ENCODE assay signal across 34 cellular contexts in genomic region chr11:64681171-64681570, GRCh38. TPM values are rescaled to one million over a fixed set of nuclear protein-coding genes. Genes with fewer than 3 reads are reported as not detected.
"Had no signal": no experiment of that assay in that cellular context is flagged by ENCODE, and none has a peak within 500 bp of the region (broad histone marks: within the 10 kb centered on the region; RNA-seq: fewer than 3 reads in every experiment).

No MANE protein-coding gene starts in this region.

- FAIRE-seq: astrocyte, bronchial epithelial cell had no signal

- H3K36me3 ChIP-seq: adrenal gland, ascending aorta, brain microvascular endothelial cell, breast epithelium, cardiac muscle cell had no signal

- H3K27ac ChIP-seq: adrenal gland, ascending aorta, body of pancreas, brain microvascular endothelial cell, breast epithelium, cardiac muscle cell had no signal

- H3K4me3 ChIP-seq: adrenal gland, ascending aorta, body of pancreas, breast epithelium, cardiac muscle cell had no signal

- H3K27me3 ChIP-seq: adrenal gland, ascending aorta, body of pancreas, breast epithelium had no signal

- H3K4me1 ChIP-seq: adrenal gland, ascending aorta, body of pancreas, breast epithelium had no signal

- ATAC-seq: activated naive CD4-positive, alpha-beta T cell treated with anti-CD3 and anti-CD28 coated beads, Interleukin-2, amount 50 U/mL, for 72 hours; activated naive CD8-positive, alpha-beta T cell treated with anti-CD3 and anti-CD28 coated beads, Interleukin-2, amount 50 U/mL, for 24 hours; activated T-cell treated with anti-CD3 and anti-CD28 coated beads, Interleukin-2, amount 50 U/mL, for 4 hours; activated T-cell treated with anti-CD3 and anti-CD28 coated beads, Interleukin-2, amount 50 U/mL, for 72 hours; activated T-helper 17 cell treated with anti-CD3 and anti-CD28 coated beads, Interleukin-2, amount 50 U/mL, for 72 hours; body of pancreas had no signal

- DNase-seq: activated effector memory CD4-positive, alpha-beta T cell treated with anti-CD3 and anti-CD28 coated beads, Interleukin-2, amount 50 U/mL, for 16 hours; activated effector memory CD4-positive, alpha-beta T cell treated with Interleukin-2 at 50 U/mL for 16 hours; activated gamma-delta T cell; activated gamma-delta T cell treated with Interleukin-2 at 50 U/mL for 16 hours; activated naive CD4-positive, alpha-beta T cell; activated naive CD4-positive, alpha-beta T cell treated with anti-CD3 and anti-CD28 coated beads for 36 hours; activated naive CD4-positive, alpha-beta T cell treated with anti-CD3 and anti-CD28 coated beads, Interleukin-2, amount 10 ng/mL, durations not matched to agents 7 days and 5 days; activated naive CD4-positive, alpha-beta T cell treated with anti-CD3 and anti-CD28 coated beads, Interleukin-2, amount 50 U/mL, for 16 hours; activated naive CD4-positive, alpha-beta T cell treated with Interleukin-2 at 50 U/mL for 16 hours; activated naive CD8-positive, alpha-beta T cell treated with anti-CD3 and anti-CD28 coated beads for 36 hours; activated naive CD8-positive, alpha-beta T cell treated with anti-CD3 and anti-CD28 coated beads, Interleukin-2, amount 10 ng/mL, durations not matched to agents 7 days and 5 days; activated naive CD8-positive, alpha-beta T cell treated with anti-CD3 and anti-CD28 coated beads, Interleukin-2, amount 50 U/mL, for 24 hours; activated T-cell treated with anti-CD3 and anti-CD28 coated beads, Interleukin-2, amount 50 U/mL, for 1 hour; activated T-cell treated with anti-CD3 and anti-CD28 coated beads, Interleukin-2, amount 50 U/mL, for 24 hours; activated T-cell treated with anti-CD3 and anti-CD28 coated beads, Interleukin-2, amount 50 U/mL, for 4 hours; activated T-cell treated with anti-CD3 and anti-CD28 coated beads, Interleukin-2, amount 50 U/mL, for 48 hours; activated T-cell treated with anti-CD3 and anti-CD28 coated beads, Interleukin-2, amount 50 U/mL, for 72 hours; adrenal gland; amniotic stem cell; amygdala; anterior cingulate cortex; aorta; body of pancreas; brain microvascular endothelial cell; central memory CD4-positive, alpha-beta T cell; cerebellar nuclear complex had no signal

- H3K9me3 ChIP-seq: adrenal gland, ascending aorta, body of pancreas, breast epithelium had no signal

RNA-seq across cellular contexts. Expression of gene NRXN2, which starts 41.8 kb away (rescaled TPM):
- total RNA-seq: activated T-helper 2 cell treated with anti-CD3 and anti-CD28 coated beads, Interferon-gamma antibody, Interleukin-2, Interleukin-4, amounts not matched to agents 10 μg/mL and 5 μg/mL and 100 μg/mL, durations not matched to agents 14 hours and 24 hours and 36 hours; bronchial epithelial cell had no signal
